1 cellular context compared by ENCODE assay signal in genomic region chr17:40615989-40616476, GRCh38.
TF ChIP-seq lines count a peak whose summit lies in the region.

No MANE protein-coding gene starts in this region.

TF ChIP-seq in K562, 482 proteins besides CTCF, POLR2A, EP300 and RAD21:
- 0 out of 2 replicates have a peak, but pooled peaks have one; percentile 0 for TF ChIP-seq CREM (IDR thresholded peaks at IDR 0.05; ENCODE audit: low read depth)
- TF ChIP-seq MTF1 (CRISPR knock-in tag; IDR thresholded peaks at IDR 0.05; ENCODE audit: borderline replicate concordance), result no peak
